27 cellular contexts compared by ENCODE assay signal in the genomic region with DNA sequence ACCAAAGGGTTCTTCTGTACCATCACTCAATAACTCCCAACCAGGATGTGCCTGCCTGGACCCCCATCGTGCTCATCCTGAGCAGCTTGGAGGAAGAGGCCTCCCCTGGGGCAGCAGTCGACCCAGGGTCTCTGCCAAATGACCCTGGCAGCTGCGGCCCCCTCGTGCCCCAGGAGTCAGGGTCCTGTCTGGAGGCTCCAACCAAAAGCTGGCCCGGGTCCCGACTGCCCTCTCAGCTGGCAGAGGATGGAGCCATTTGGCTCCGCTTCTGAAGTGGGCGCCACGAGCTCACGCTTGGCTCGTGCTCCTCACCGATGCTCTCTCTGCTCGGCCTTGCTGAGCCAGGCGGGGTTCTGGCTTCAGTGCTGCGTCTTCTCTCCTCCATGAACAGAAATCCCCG.
"Had no signal": no experiment of that assay in that cellular context is flagged by ENCODE, and none has a peak within 500 bp of the region (broad histone marks: within the 10 kb centered on the region; RNA-seq: fewer than 3 reads in every experiment).

No MANE protein-coding gene starts in this region.

- H3K9me3 ChIP-seq: gastroesophageal sphincter, mucosa of descending colon, neutrophil, thoracic aorta, uterus had no signal

- H2AFZ ChIP-seq: hepatocyte had no signal

- H3K27ac ChIP-seq: brain microvascular endothelial cell, gastroesophageal sphincter, hepatocyte, neutrophil, skin epidermis, thoracic aorta, uterus, WERI-Rb-1 had no signal

- H3K27me3 ChIP-seq: brain microvascular endothelial cell, hepatocyte, uterus had no signal

- FAIRE-seq: astrocyte, endothelial cell of umbilical vein, keratinocyte had no signal

- H3K4me3 ChIP-seq: gastroesophageal sphincter, hepatocyte, mucosa of descending colon, skin epidermis, thoracic aorta, uterus had no signal

- DNase-seq: activated CD4-positive, alpha-beta memory T cell treated with anti-CD3 and anti-CD28 coated beads for 36 hours; activated CD4-positive, alpha-beta T cell treated with anti-CD3 and anti-CD28 coated beads, Interleukin-2, amount 10 ng/mL, durations not matched to agents 24 days and 14 days; activated CD4-positive, CD25-positive, alpha-beta regulatory T cell treated with anti-CD3 and anti-CD28 coated beads, Interleukin-2, amount 50 U/mL, for 72 hours; activated CD8-positive, alpha-beta memory T cell treated with anti-CD3 and anti-CD28 coated beads, Interleukin-2, amount 50 U/mL, for 4 hours; activated gamma-delta T cell treated with Interleukin-2 at 50 U/mL for 16 hours; activated naive CD4-positive, alpha-beta T cell treated with anti-CD3 and anti-CD28 coated beads, Interleukin-2, amount 50 U/mL, for 16 hours; activated T-cell treated with anti-CD3 and anti-CD28 coated beads, Interleukin-2, amount 50 U/mL, for 1 hour; amniotic stem cell; brain microvascular endothelial cell; left cardiac atrium; left ventricle myocardium superior; mucosa of descending colon; stimulated activated CD4-positive, alpha-beta T cell treated with anti-CD3 and anti-CD28 coated beads, Interleukin-12 subunit alpha, Interleukin-12 subunit beta, amount 100 ng/mL, for 4 hours; stimulated activated CD4-positive, alpha-beta T cell treated with anti-CD3 and anti-CD28 coated beads, Interleukin-4, amount 100 ng/mL, for 1 hour; T1000; uterus; WERI-Rb-1 had no signal

- ATAC-seq: gastroesophageal sphincter; left cardiac atrium; left ventricle myocardium superior; mucosa of descending colon; natural killer cell treated with Interleukin-12 subunit alpha and Interleukin-12 subunit beta and Interleukin-15 and Interleukin-18, amount 100 ng/mL, for 72 hours; sciatic nerve had no signal

- H3K36me3 ChIP-seq: brain microvascular endothelial cell, gastroesophageal sphincter, neutrophil, thoracic aorta, uterus, WERI-Rb-1 had no signal

- H3K4me1 ChIP-seq: gastroesophageal sphincter, uterus had no signal

- H3K4me2 ChIP-seq: hepatocyte had no signal
